In the genomic region with DNA sequence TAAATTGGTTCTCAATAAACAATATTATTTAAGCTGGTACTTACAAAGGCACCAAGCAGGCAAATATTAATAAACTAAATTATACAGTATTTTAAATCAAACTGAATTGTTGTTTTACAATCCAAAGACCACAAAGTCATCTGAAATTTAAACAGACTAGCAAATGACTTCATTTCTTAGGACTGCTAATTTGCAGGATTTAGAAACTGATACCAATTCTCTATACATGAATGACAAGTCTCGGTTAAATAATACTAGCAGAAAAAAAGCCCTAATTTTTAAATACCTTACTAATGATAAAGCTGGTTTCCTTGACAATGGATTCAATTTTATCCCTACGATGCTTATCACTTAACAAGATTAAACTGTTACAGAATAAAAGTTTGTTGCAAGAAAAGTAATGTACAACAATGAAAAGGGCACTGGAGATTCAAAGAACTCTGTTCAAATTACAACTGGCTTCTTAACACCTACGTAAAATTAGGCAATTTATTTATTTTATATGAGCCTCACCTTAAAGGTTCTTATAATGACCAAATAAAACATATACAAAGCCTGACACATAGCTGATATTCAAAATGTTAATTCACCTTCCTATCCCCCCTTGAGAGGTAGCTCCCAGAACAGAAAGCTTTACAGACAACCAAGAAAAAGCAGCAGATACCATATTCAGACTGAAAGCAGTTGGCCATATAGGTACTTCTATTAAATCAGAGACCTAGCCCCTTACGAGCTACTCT, we compare ENCODE assay signal across 13 cellular contexts. TPM values are rescaled to one million over a fixed set of nuclear protein-coding genes. Genes with fewer than 3 reads are reported as not detected.
DNase-seq lines count a peak whose midpoint lies in the region; ATAC-seq lines count a peak whose summit lies in the region.
"Had no signal": no experiment of that assay in that cellular context is flagged by ENCODE, and none has a peak within 500 bp of the region (broad histone marks: within the 10 kb centered on the region; RNA-seq: fewer than 3 reads in every experiment).

No MANE protein-coding gene starts in this region.

- H3K27ac Mint-ChIP-seq in activated naive CD4-positive, alpha-beta T cell treated with anti-CD3 and anti-CD28 coated beads, Interleukin-2, amount 50 U/mL, for 72 hours, result no peak overlapping the region
- H3K27ac Mint-ChIP-seq: B cell had no signal

- peaks cover 2% of the 10 kb centered on the region for H3K4me1 ChIP-seq in thymus (ENCODE audit: control insufficient read depth, insufficient read depth, low read length)
- H3K4me1 ChIP-seq: suprapubic skin had no signal

- no peaks in the 10 kb centered on the region for H3K36me3 ChIP-seq in thymus (ENCODE audit: control insufficient read depth, insufficient read depth)
- H3K36me3 ChIP-seq: suprapubic skin had no signal

- no peak overlapping the region for H3K4me3 ChIP-seq in thymus (ENCODE audit: low read length)
- H3K4me3 ChIP-seq: suprapubic skin had no signal

- no peaks in the 10 kb centered on the region for H3K27me3 ChIP-seq in thymus (ENCODE audit: control insufficient read depth, insufficient read depth)
- H3K27me3 ChIP-seq: suprapubic skin had no signal

- H3K27ac ChIP-seq in thymus (ENCODE audit: low read depth), result peak overlapping the region; percentile 60
- H3K27ac ChIP-seq: suprapubic skin had no signal

- peak; percentile 33 to 67 for ATAC-seq in activated naive CD4-positive, alpha-beta T cell treated with anti-CD3 and anti-CD28 coated beads, Interleukin-2, amount 50 U/mL, for 72 hours
- ATAC-seq in GM21737 (IDR thresholded peaks at IDR 0.05; ENCODE audit: unreplicated experiment) (peak; percentile 63), HG03520 (IDR thresholded peaks at IDR 0.05; ENCODE audit: unreplicated experiment) (peak; percentile 74), GM21367 (IDR thresholded peaks at IDR 0.05; ENCODE audit: unreplicated experiment) (no peak)

- no peak for DNase-seq in activated naive CD4-positive, alpha-beta T cell treated with anti-CD3 and anti-CD28 coated beads, Interleukin-2, amount 50 U/mL, for 72 hours (ENCODE audit: low spot score in 2 of 2)
- DNase-seq in activated naive CD4-positive, alpha-beta T cell treated with Interleukin-2 at 50 U/mL for 16 hours, result no peak
- no peak for DNase-seq in SHP77 (lab: John Stamatoyannopoulos, UW)
- no peak for DNase-seq in NCI-H226
- DNase-seq: hypothalamus, mesendoderm, NCI-H69 had no signal

- H3K36me3 Mint-ChIP-seq in activated naive CD4-positive, alpha-beta T cell treated with anti-CD3 and anti-CD28 coated beads, Interleukin-2, amount 50 U/mL, for 72 hours, result peaks cover 0 to 12% of the 10 kb centered on the region in 2 donors

- no peaks in the 10 kb centered on the region for H3K9me3 ChIP-seq in thymus (ENCODE audit: control insufficient read depth)
- H3K9me3 ChIP-seq: suprapubic skin had no signal

- WGBS in thymus, result 71% methylated on average over 4 of the region's 4 CpGs

- no peaks in the 10 kb centered on the region for H3K9me3 Mint-ChIP-seq in activated naive CD4-positive, alpha-beta T cell treated with anti-CD3 and anti-CD28 coated beads, Interleukin-2, amount 50 U/mL, for 72 hours

RNA-seq across cellular contexts. Expression of a gene that starts 33.1 kb away (rescaled TPM):
- total RNA-seq in activated naive CD4-positive, alpha-beta T cell treated with anti-CD3 and anti-CD28 coated beads, Interleukin-2, amount 50 U/mL, for 72 hours, result 100 to 1,000 TPM; 147 to 234 TPM
- polyA plus RNA-seq in thymus, result 49.4 TPM
